ENCODE assay signal across 8 cellular contexts in the genomic region with DNA sequence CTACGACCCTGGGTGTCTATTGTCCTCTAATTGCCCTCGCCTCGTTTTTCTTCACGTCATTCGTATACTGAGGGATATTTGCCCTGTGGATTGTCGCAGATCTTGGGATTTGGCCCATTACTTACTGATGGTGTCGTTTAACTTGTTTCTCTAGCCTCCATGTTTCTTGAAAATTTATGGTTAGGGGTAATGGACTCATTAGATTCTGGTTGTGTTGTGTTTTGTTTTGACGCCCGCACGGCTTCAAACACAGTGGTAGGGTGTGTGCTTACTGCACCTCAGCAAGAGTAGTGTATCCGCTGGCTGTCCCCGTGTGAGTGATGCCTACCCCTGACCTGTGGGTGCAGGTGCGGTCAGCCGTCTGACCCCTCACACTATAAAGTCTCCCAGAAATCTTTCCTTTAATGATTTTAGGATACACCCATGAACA. TPM values are rescaled to one million over a fixed set of nuclear protein-coding genes. Genes with fewer than 3 reads are reported as not detected.
A peak's percentile ranks its signal among the peaks of the same experiment; 100 is the strongest.
DNase-seq lines count a peak whose midpoint lies in the region; ATAC-seq lines count a peak whose summit lies in the region.

No MANE protein-coding gene starts in this region.

- peaks cover 36% of the 10 kb centered on the region for H3K4me1 Mint-ChIP-seq in activated CD4-positive, alpha-beta T cell treated with anti-CD3 and anti-CD28 coated beads, Interleukin-2, amount 10 ng/mL, durations not matched to agents 24 days and 14 days

- peak overlapping the region; percentile 44 to 83 for H3K4me3 ChIP-seq in muscle layer of colon (ENCODE audit: low read depth in 1 of 2, low read length in 2 of 2)

- peak; percentile 67 for DNase-seq in activated CD4-positive, alpha-beta T cell treated with anti-CD3 and anti-CD28 coated beads, Interleukin-2, amount 10 ng/mL, durations not matched to agents 24 days and 14 days
- DNase-seq in activated CD4-positive, alpha-beta T cell treated with anti-CD3 and anti-CD28 coated beads for 48 hours = no peak
- DNase-seq in SK-MEL-5 (ENCODE audit: low read depth, low spot score) (peak; percentile 33), ecto neural progenitor cell (ENCODE audit: low spot score) (peak; percentile 54)

- H3K9me3 Mint-ChIP-seq in activated CD4-positive, alpha-beta T cell treated with anti-CD3 and anti-CD28 coated beads, Interleukin-2, amount 10 ng/mL, durations not matched to agents 24 days and 14 days = no peaks in the 10 kb centered on the region

- H3K27ac Mint-ChIP-seq in activated CD4-positive, alpha-beta T cell treated with anti-CD3 and anti-CD28 coated beads, Interleukin-2, amount 10 ng/mL, durations not matched to agents 24 days and 14 days = peak overlapping the region; percentile 85

- H3K4me1 ChIP-seq in muscle layer of colon (ENCODE audit: insufficient read depth, low read length) = peaks cover 10% of the 10 kb centered on the region

- H3K27me3 ChIP-seq in muscle layer of colon (ENCODE audit: control insufficient read depth in 1 of 2, insufficient read depth in 2 of 2, low read length in 2 of 2) = no peaks in the 10 kb centered on the region

- H3K9me3 ChIP-seq in muscle layer of colon (ENCODE audit: low read length) = no peaks in the 10 kb centered on the region

- H3K27me3 Mint-ChIP-seq in activated CD4-positive, alpha-beta T cell treated with anti-CD3 and anti-CD28 coated beads, Interleukin-2, amount 10 ng/mL, durations not matched to agents 24 days and 14 days = peaks cover 27% of the 10 kb centered on the region

- intact Hi-C loops in activated CD4-positive, alpha-beta T cell treated with anti-CD3 and anti-CD28 coated beads, Interleukin-2, amount 10 ng/mL, durations not matched to agents 24 days and 14 days (cut with micrococcal nuclease) = loop anchor here (1.0 to 10.0 kb wide), 9 partner anchors 49 to 1649 kb away; partner anchors contain the start of genes ARHGAP5, G2E3, HECTD1 and NPAS3

- H3K9ac ChIP-seq in muscle layer of colon (ENCODE audit: low read length) = peak overlapping the region; percentile 47

- H3K36me3 Mint-ChIP-seq in activated CD4-positive, alpha-beta T cell treated with anti-CD3 and anti-CD28 coated beads, Interleukin-2, amount 10 ng/mL, durations not matched to agents 24 days and 14 days (ENCODE audit: low read depth) = no peaks in the 10 kb centered on the region

- no peaks in the 10 kb centered on the region for H3K36me3 ChIP-seq in muscle layer of colon (ENCODE audit: insufficient read depth, low read length)

- peak overlapping the region; percentile 87 for H3K4me3 Mint-ChIP-seq in activated CD4-positive, alpha-beta T cell treated with anti-CD3 and anti-CD28 coated beads, Interleukin-2, amount 10 ng/mL, durations not matched to agents 24 days and 14 days

- in situ Hi-C loops in SK-MEL-5 (cut with HindIII; ENCODE audit: low pct_unique_long_range_greater_than_20kb, low sequenced_read_pairs) = no loop called here

- ATAC-seq in GM18502 (IDR thresholded peaks at IDR 0.05; ENCODE audit: poor library complexity, unreplicated experiment) (no peak), HG02759 (IDR thresholded peaks at IDR 0.05; ENCODE audit: unreplicated experiment) (no peak), GM21381 (IDR thresholded peaks at IDR 0.05; ENCODE audit: unreplicated experiment) (no peak)

- peak overlapping the region; percentile 18 for H3K27ac ChIP-seq in muscle layer of colon (ENCODE audit: low read depth, low read length)

RNA-seq across cellular contexts. Expression of gene RNU6-8, which starts 0.9 kb away (rescaled TPM):
- not detected in 2 replicates for total RNA-seq in activated CD4-positive, alpha-beta T cell treated with anti-CD3 and anti-CD28 coated beads, Interleukin-2, amount 10 ng/mL, durations not matched to agents 24 days and 14 days
- total RNA-seq in SK-MEL-5 (2014; rRNA removed; shearing (Covaris generic)) = not detected in 2 replicates
- not detected in 2 replicates for polyA plus RNA-seq in SK-MEL-5 (2015; cell fraction: cytosol; rRNA removed)
- polyA plus RNA-seq in SK-MEL-5 (2015; cell fraction: nucleus; rRNA removed) = not detected in 2 replicates

RNA-seq across cellular contexts. Expression of gene RNU6-7, which starts 2.1 kb away (rescaled TPM):
- total RNA-seq in activated CD4-positive, alpha-beta T cell treated with anti-CD3 and anti-CD28 coated beads, Interleukin-2, amount 10 ng/mL, durations not matched to agents 24 days and 14 days = not detected in 2 replicates
- total RNA-seq in SK-MEL-5 (2014; rRNA removed; shearing (Covaris generic)) = not detected in 2 replicates
- polyA plus RNA-seq in SK-MEL-5 (2015; cell fraction: cytosol; rRNA removed) = not detected in 2 replicates
- polyA plus RNA-seq in SK-MEL-5 (2015; cell fraction: nucleus; rRNA removed) = not detected in 2 replicates
